15 cellular contexts compared by ENCODE assay signal in genomic region chr2:70199320-70199864, GRCh38.
"Had no signal": no experiment of that assay in that cellular context is flagged by ENCODE, and none has a peak within 500 bp of the region (broad histone marks: within the 10 kb centered on the region; RNA-seq: fewer than 3 reads in every experiment).

No MANE protein-coding gene starts in this region.

- DNase-seq: activated effector memory CD4-positive, alpha-beta T cell treated with Interleukin-2 at 50 U/mL for 16 hours; activated T-cell treated with anti-CD3 and anti-CD28 coated beads, Interleukin-2, amount 50 U/mL, for 24 hours; amygdala; brain microvascular endothelial cell; effector memory CD4-positive, alpha-beta T cell; left ventricle myocardium superior; mesenchymal stem cell; ovary; stimulated activated CD4-positive, alpha-beta T cell treated with anti-CD3 and anti-CD28 coated beads, Interleukin-4, amount 100 ng/mL, for 1 hour; stimulated activated CD8-positive, alpha-beta memory T cell treated with anti-CD3 and anti-CD28 coated beads, Interleukin-4, amount 100 ng/mL, for 48 hours; upper lobe of right lung had no signal

- H3K9me3 Mint-ChIP-seq: activated T-cell treated with anti-CD3 and anti-CD28 coated beads, Interleukin-2, amount 50 U/mL, for 24 hours; natural killer cell treated with Interleukin-12 subunit alpha and Interleukin-12 subunit beta and Interleukin-15 and Interleukin-18, amount 100 ng/mL, for 72 hours had no signal

- H3K27ac Mint-ChIP-seq: activated naive CD8-positive, alpha-beta T cell; activated T-cell treated with anti-CD3 and anti-CD28 coated beads, Interleukin-2, amount 50 U/mL, for 24 hours; natural killer cell treated with Interleukin-12 subunit alpha and Interleukin-12 subunit beta and Interleukin-15 and Interleukin-18, amount 100 ng/mL, for 72 hours; stimulated activated naive CD8-positive, alpha-beta T cell treated with anti-CD3 and anti-CD28 coated beads, Interleukin-15, Interleukin-2, amounts not matched to agents 100 ng/mL and 50 ng/mL, for 24 hours had no signal

- ATAC-seq: activated CD4-positive, CD25-positive, alpha-beta regulatory T cell treated with anti-CD3 and anti-CD28 coated beads, Interleukin-2, amount 50 U/mL, for 24 hours; left ventricle myocardium superior; natural killer cell treated with Interleukin-12 subunit alpha and Interleukin-12 subunit beta and Interleukin-15 and Interleukin-18, amount 100 ng/mL, for 72 hours; upper lobe of right lung had no signal

- H3K4me3 Mint-ChIP-seq: activated naive CD8-positive, alpha-beta T cell; activated T-cell treated with anti-CD3 and anti-CD28 coated beads, Interleukin-2, amount 50 U/mL, for 24 hours; natural killer cell treated with Interleukin-12 subunit alpha and Interleukin-12 subunit beta and Interleukin-15 and Interleukin-18, amount 100 ng/mL, for 72 hours; stimulated activated naive CD8-positive, alpha-beta T cell treated with anti-CD3 and anti-CD28 coated beads, Interleukin-15, Interleukin-2, amounts not matched to agents 100 ng/mL and 50 ng/mL, for 24 hours had no signal

- H3K36me3 Mint-ChIP-seq: activated naive CD8-positive, alpha-beta T cell; natural killer cell treated with Interleukin-12 subunit alpha and Interleukin-12 subunit beta and Interleukin-15 and Interleukin-18, amount 100 ng/mL, for 72 hours had no signal
